ENCODE assay signal across 10 cellular contexts in genomic region chr10:118840071-118840775, GRCh38.
DNase-seq lines count a peak whose midpoint lies in the region; FAIRE-seq and TF ChIP-seq lines count a peak whose summit lies in the region.
"Had no signal": no experiment of that assay in that cellular context is flagged by ENCODE, and none has a peak within 500 bp of the region (broad histone marks: within the 10 kb centered on the region; RNA-seq: fewer than 3 reads in every experiment).

No MANE protein-coding gene starts in this region.

- dilution Hi-C loops in endothelial cell of umbilical vein (cut with MboI; ENCODE audit: extremely low pct_ligation_motif_present, low sequenced_read_pairs), result no loop called here

- no peaks in the 10 kb centered on the region for H3K9me1 ChIP-seq in endothelial cell of umbilical vein (replicated peaks; ENCODE audit: control insufficient read depth, extremely low read depth, insufficient read depth, low read length)

- no peak overlapping the region for H3K4me2 ChIP-seq in endothelial cell of umbilical vein (ENCODE audit: insufficient read depth, low read length)

- POLR2A ChIA-PET in endothelial cell of umbilical vein (lab: Charles Lee), result no interaction called here

- CTCF ChIA-PET in endothelial cell of umbilical vein (lab: Charles Lee), result no interaction called here

- no peak overlapping the region for H3K9ac ChIP-seq in endothelial cell of umbilical vein (replicated peaks; ENCODE audit: extremely low read depth, insufficient read depth, low read length)

- H3K79me2 ChIP-seq in endothelial cell of umbilical vein (ENCODE audit: control insufficient read depth, insufficient read depth, low read length), result no peaks in the 10 kb centered on the region

- no peak for TF ChIP-seq CTCF in endothelial cell of umbilical vein (IDR thresholded peaks at IDR 0.05; ENCODE audit: extremely low read depth in 1 of 2, insufficient read depth in 1 of 2, low read depth in 1 of 2, low read length in 2 of 2)

- no peak overlapping the region for H3K27ac ChIP-seq in endothelial cell of umbilical vein (ENCODE audit: insufficient read depth, low read depth, low read length)
- H3K27ac ChIP-seq: testis had no signal

- no peak overlapping the region for H2AFZ ChIP-seq in endothelial cell of umbilical vein (ENCODE audit: low read depth, low read length)

- H4K20me1 ChIP-seq in endothelial cell of umbilical vein (replicated peaks; ENCODE audit: control insufficient read depth, extremely low read depth, insufficient read depth, low read length), result no peaks in the 10 kb centered on the region

- H3K36me3 ChIP-seq in endothelial cell of umbilical vein (ENCODE audit: control insufficient read depth in 2 of 2, extremely low read depth in 1 of 2, insufficient read depth in 2 of 2, low read length in 2 of 2), result no peaks in the 10 kb centered on the region

- intact Hi-C loops in endothelial cell of umbilical vein (cut with micrococcal nuclease), result no loop called here

- DNase-seq in LHCN-M2 (ENCODE audit: low read depth), result peak; percentile 17
- DNase-seq in activated CD4-positive, alpha-beta T cell treated with anti-CD3 and anti-CD28 coated beads for 48 hours, result peak; percentile 85
- DNase-seq in endothelial cell of umbilical vein (ENCODE audit: low read depth, low spot score), result no peak
- peak; percentile 12 to 76 (median 14) for DNase-seq in stimulated activated CD4-positive, alpha-beta T cell treated with anti-CD3 and anti-CD28 coated beads, TNF-alpha, amount 100 ng/mL, for 24 hours (ENCODE audit: low read depth in 3 of 3)
- DNase-seq in AG08396 (ENCODE audit: low spot score), result no peak
- DNase-seq in anterior cingulate cortex (lab: John Stamatoyannopoulos, UW), result no peak
- DNase-seq in NCI-H187 (lab: John Stamatoyannopoulos, UW), result no peak
- DNase-seq in EL, result no peak
- DNase-seq: testis had no signal

- no peaks in the 10 kb centered on the region for H3K9me3 ChIP-seq in endothelial cell of umbilical vein (replicated peaks; ENCODE audit: control insufficient read depth, insufficient read depth, low read length)
- H3K9me3 ChIP-seq: testis had no signal

- H3K4me3 ChIP-seq in endothelial cell of umbilical vein (replicated peaks in 1 of 3; ENCODE audit: insufficient read depth in 1 of 3, low read depth in 1 of 3, low read length in 3 of 3), result no peak overlapping the region
- H3K4me3 ChIP-seq: testis had no signal

- BruUV-seq in endothelial cell of umbilical vein (replicated peaks; lab: Mats Ljungman, UMichigan), result no TSS peak

- no peak for TF ChIP-seq POLR2A in endothelial cell of umbilical vein (IDR thresholded peaks at IDR 0.05; ENCODE audit: low read depth, low read length)

- H3K4me1 ChIP-seq in endothelial cell of umbilical vein (ENCODE audit: control insufficient read depth, extremely low read depth, insufficient read depth, low read length), result no peaks in the 10 kb centered on the region
- H3K4me1 ChIP-seq: testis had no signal

- no peak for FAIRE-seq in endothelial cell of umbilical vein (lab: Jason Lieb, UNC)
- FAIRE-seq: colon had no signal

- H3K27me3 ChIP-seq in endothelial cell of umbilical vein (ENCODE audit: control insufficient read depth in 2 of 2, insufficient read depth in 2 of 2, low read length in 2 of 2), result no peaks in the 10 kb centered on the region
- H3K27me3 ChIP-seq: testis had no signal

TF ChIP-seq in endothelial cell of umbilical vein, 7 proteins besides CTCF, POLR2A, EP300 and RAD21:
- no peak for TF ChIP-seq GATA2 (IDR thresholded peaks at IDR 0.05; ENCODE audit: insufficient read depth, insufficient read length, low read depth, low read length)
- peak; percentile 19 for TF ChIP-seq FOS (IDR thresholded peaks at IDR 0.05; ENCODE audit: borderline replicate concordance, insufficient read depth, low read length)
- no peak for TF ChIP-seq POLR2AphosphoS5 (IDR thresholded peaks at IDR 0.05; ENCODE audit: insufficient read depth, low read depth, low read length)

Comparison
In these comparisons a context has a peak if more than half of its experiments do, and no peak if none do; other contexts are left out.
1. DNase-seq: peak in LHCN-M2 (single experiment), activated CD4-positive, alpha-beta T cell treated with anti-CD3 and anti-CD28 coated beads for 48 hours (single experiment) and stimulated activated CD4-positive, alpha-beta T cell treated with anti-CD3 and anti-CD28 coated beads, TNF-alpha, amount 100 ng/mL, for 24 hours (3 of 3); none in endothelial cell of umbilical vein (single experiment), AG08396 (single experiment), anterior cingulate cortex (0 of 58), NCI-H187 (0 of 2) and EL (single experiment).